1 cellular context compared by ENCODE assay signal in genomic region chr4:168071304-168071703, GRCh38.
TF ChIP-seq lines count a peak whose summit lies in the region.

No MANE protein-coding gene starts in this region.

TF ChIP-seq in GM12878, 131 proteins besides CTCF, POLR2A, EP300 and RAD21 (continued from another document):
- no peak for TF ChIP-seq ZBTB11 (CRISPR knock-in tag; IDR thresholded peaks at IDR 0.05)
- no peak for TF ChIP-seq CBFB (IDR thresholded peaks at IDR 0.05; ENCODE audit: low read depth)
- no peak for TF ChIP-seq ZBTB4 (CRISPR knock-in tag; IDR thresholded peaks at IDR 0.05)
- no peak for TF ChIP-seq HDAC2 (IDR thresholded peaks at IDR 0.05)
- no peak for TF ChIP-seq ZNF24 (IDR thresholded peaks at IDR 0.05)
- no peak for TF ChIP-seq TBL1XR1 (IDR thresholded peaks at IDR 0.05; ENCODE audit: low read depth, low read length)
- TF ChIP-seq E2F4 (IDR thresholded peaks at IDR 0.05; ENCODE audit: low read depth, low read length), result no peak
- no peak for TF ChIP-seq SREBF2 (IDR thresholded peaks at IDR 0.05; ENCODE audit: low read length)
- no peak for TF ChIP-seq CBX3 (IDR thresholded peaks at IDR 0.05; ENCODE audit: borderline replicate concordance, low read depth)
TF ChIP-seq in GM12878: peak in this region for 0.
